Comparison of ENCODE assay signal across 8 cellular contexts in the genomic region with DNA sequence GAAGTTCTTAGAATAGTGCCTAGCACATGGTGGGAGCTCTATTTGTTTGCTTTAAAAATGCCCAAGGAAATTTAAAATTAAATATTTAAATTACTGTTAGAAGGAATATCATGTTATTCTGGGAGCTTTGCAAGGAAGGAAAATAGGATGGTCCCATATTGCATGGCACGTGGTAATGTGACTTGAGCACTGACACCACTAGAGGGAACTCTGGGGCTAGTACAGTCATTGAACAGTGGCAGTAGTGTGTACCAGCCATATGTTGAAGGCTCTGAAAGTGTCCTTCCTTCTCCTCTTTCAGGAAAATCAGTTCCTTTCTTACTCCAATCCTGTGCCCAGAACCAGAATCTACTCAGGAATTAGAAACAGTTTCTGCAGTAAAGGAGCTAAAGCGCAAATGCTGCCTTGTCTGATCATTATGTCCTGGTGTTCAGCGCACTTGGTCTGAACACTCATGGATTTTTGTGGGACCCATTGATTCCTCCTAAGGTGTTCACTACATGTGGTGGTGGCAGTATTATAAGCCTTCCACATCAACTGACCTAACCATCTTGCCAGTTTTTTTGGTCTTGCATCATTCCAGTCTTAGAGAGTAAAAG. TPM values are rescaled to one million over a fixed set of nuclear protein-coding genes. Genes with fewer than 3 reads are reported as not detected.
DNase-seq lines count a peak whose midpoint lies in the region; ATAC-seq and TF ChIP-seq lines count a peak whose summit lies in the region.

No MANE protein-coding gene starts in this region.

- H3K36me3 ChIP-seq in PC-3 (ENCODE audit: low read depth, low read length) (no peaks in the 10 kb centered on the region), fibroblast of lung (ENCODE audit: control insufficient read depth, insufficient read depth, low read length) (no peaks in the 10 kb centered on the region)

- H3K27ac ChIP-seq in PC-3 (ENCODE audit: low read length): no peak overlapping the region
- no peak overlapping the region for H3K27ac ChIP-seq in fibroblast of lung (ENCODE audit: insufficient read depth, low read length)

- H3K36me3 Mint-ChIP-seq in type B pancreatic cell: no peaks in the 10 kb centered on the region

- DNase-seq in DMS53 (lab: John Stamatoyannopoulos, UW) (peak; percentile 84), PC-3 (peak; percentile 56), fibroblast of lung (ENCODE audit: low read depth in 2 of 2) (peak; percentile 7 to 20), type B pancreatic cell (ENCODE audit: extremely low spot score, unreplicated experiment) (no peak), activated gamma-delta T cell treated with Interleukin-2 at 50 U/mL for 16 hours (no peak)

- H2AFZ ChIP-seq in PC-3 (ENCODE audit: low read length) (no peak overlapping the region), fibroblast of lung (ENCODE audit: low read length) (no peak overlapping the region)

- no peak overlapping the region for H3K4me3 ChIP-seq in PC-3 (ENCODE audit: low read length)
- H3K4me3 ChIP-seq in fibroblast of lung (replicated peaks in 1 of 4; ENCODE audit: control extremely low read depth in 1 of 4, insufficient read depth in 1 of 4, low read depth in 3 of 4, low read length in 4 of 4): no peak overlapping the region

- H3K4me1 ChIP-seq in PC-3 (ENCODE audit: insufficient read depth, low read length): no peaks in the 10 kb centered on the region
- H3K4me1 ChIP-seq in fibroblast of lung (ENCODE audit: control insufficient read depth, extremely low read depth, insufficient read depth, low read length): no peaks in the 10 kb centered on the region

- TF ChIP-seq CTCF in PC-3 (conservative IDR thresholded peaks at IDR 0.05; ENCODE audit: low read depth, low read length): peak; percentile 67
- peak; percentile 33 to 54 for TF ChIP-seq CTCF in fibroblast of lung (conservative IDR thresholded peaks at IDR 0.05 in 1 of 2, IDR thresholded peaks at IDR 0.05 in 1 of 2; ENCODE audit: low read depth in 1 of 2, low read length in 2 of 2)
- peak; percentile 74 for TF ChIP-seq CTCF in type B pancreatic cell (conservative IDR thresholded peaks at IDR 0.05)

- POLR2A ChIA-PET in PC-3 (lab: Charles Lee; ENCODE audit: unreplicated experiment): no interaction called here

- no peaks in the 10 kb centered on the region for H3K27me3 Mint-ChIP-seq in type B pancreatic cell

- CTCF ChIA-PET in PC-3 (lab: Charles Lee): no interaction called here

- peak; percentile 44 for ATAC-seq in GM19324 (IDR thresholded peaks at IDR 0.05; ENCODE audit: low FRiP score, unreplicated experiment)
- peak; percentile 45 for ATAC-seq in HG03159 (IDR thresholded peaks at IDR 0.05; ENCODE audit: unreplicated experiment)
- peak; percentile 96 for ATAC-seq in PC-3
- ATAC-seq in HG03460 (IDR thresholded peaks at IDR 0.05; ENCODE audit: unreplicated experiment): no peak

- no TSS peak for BruUV-seq in PC-3 (replicated peaks; lab: Mats Ljungman, UMichigan)

- H3K9me3 Mint-ChIP-seq in type B pancreatic cell: no peaks in the 10 kb centered on the region

- H4K20me1 ChIP-seq in PC-3 (ENCODE audit: low read length) (no peaks in the 10 kb centered on the region), fibroblast of lung (ENCODE audit: control insufficient read depth, extremely low read depth, insufficient read depth, low read length) (no peaks in the 10 kb centered on the region)

- no peak overlapping the region for H3K4me2 ChIP-seq in PC-3 (ENCODE audit: low read length)
- H3K4me2 ChIP-seq in fibroblast of lung (ENCODE audit: extremely low read depth, insufficient read depth, low read length): no peak overlapping the region

- H3K27ac Mint-ChIP-seq in type B pancreatic cell: no peak overlapping the region

- intact Hi-C loops in PC-3 (cut with micrococcal nuclease): loop anchor here (1.0 to 5.0 kb wide), 2 partner anchors 164 to 619 kb away; no protein-coding TSS in a partner anchor

- H3F3A ChIP-seq in PC-3 (ENCODE audit: low read length, unreplicated experiment): no peaks in the 10 kb centered on the region

- H3K4me1 Mint-ChIP-seq in type B pancreatic cell (ENCODE audit: unreplicated experiment): no peaks in the 10 kb centered on the region

- H3K9me3 ChIP-seq in PC-3 (ENCODE audit: low read length) (no peaks in the 10 kb centered on the region), fibroblast of lung (ENCODE audit: control insufficient read depth, insufficient read depth, low read depth, low read length) (no peaks in the 10 kb centered on the region)

- H3K9ac ChIP-seq in PC-3 (ENCODE audit: low read length) (no peak overlapping the region), fibroblast of lung (ENCODE audit: insufficient read depth, low read length) (no peak overlapping the region)

- H3K9me2 ChIP-seq in PC-3 (replicated peaks; ENCODE audit: low read length): no peaks in the 10 kb centered on the region

- H3K27me3 ChIP-seq in PC-3 (ENCODE audit: low read length) (peaks cover 17% of the 10 kb centered on the region), fibroblast of lung (ENCODE audit: control insufficient read depth, insufficient read depth, low read length) (no peaks in the 10 kb centered on the region)

- H3K79me2 ChIP-seq in PC-3 (ENCODE audit: low read length): no peaks in the 10 kb centered on the region
- no peaks in the 10 kb centered on the region for H3K79me2 ChIP-seq in fibroblast of lung (ENCODE audit: control insufficient read depth, insufficient read depth, low read length)

- no peak overlapping the region for H3K4me3 Mint-ChIP-seq in type B pancreatic cell

RNA-seq across cellular contexts. Expression of a gene that starts 54.1 kb away (rescaled TPM):
- total RNA-seq in PC-3 (2014; rRNA removed): not detected in 2 replicates
- under 0.01 TPM in 1 of 2 replicates, not detected in the other for total RNA-seq in fibroblast of lung
- polyA plus RNA-seq in fibroblast of lung: 0.01 TPM in 1 of 2 replicates, not detected in the other
- polyA plus RNA-seq in fibroblast of lung (2012): not detected in 2 replicates
- not detected in 2 replicates for polyA minus RNA-seq in fibroblast of lung (ENCODE audit: low replicate concordance)
- total RNA-seq in type B pancreatic cell (ENCODE audit: low replicate concordance): 8.0 and 13.4 TPM in 2 replicates

Comparison
In these comparisons a context has a peak if more than half of its experiments do, and no peak if none do; other contexts are left out.
1. DNase-seq: peak in DMS53 (single experiment), PC-3 (single experiment) and fibroblast of lung (2 of 2); none in type B pancreatic cell (single experiment) and activated gamma-delta T cell treated with Interleukin-2 at 50 U/mL for 16 hours (single experiment).
2. Peak in every context shown above with its lines, with median percentiles within 50 percentile points of each other: CTCF ChIP-seq.